In the genomic region with DNA sequence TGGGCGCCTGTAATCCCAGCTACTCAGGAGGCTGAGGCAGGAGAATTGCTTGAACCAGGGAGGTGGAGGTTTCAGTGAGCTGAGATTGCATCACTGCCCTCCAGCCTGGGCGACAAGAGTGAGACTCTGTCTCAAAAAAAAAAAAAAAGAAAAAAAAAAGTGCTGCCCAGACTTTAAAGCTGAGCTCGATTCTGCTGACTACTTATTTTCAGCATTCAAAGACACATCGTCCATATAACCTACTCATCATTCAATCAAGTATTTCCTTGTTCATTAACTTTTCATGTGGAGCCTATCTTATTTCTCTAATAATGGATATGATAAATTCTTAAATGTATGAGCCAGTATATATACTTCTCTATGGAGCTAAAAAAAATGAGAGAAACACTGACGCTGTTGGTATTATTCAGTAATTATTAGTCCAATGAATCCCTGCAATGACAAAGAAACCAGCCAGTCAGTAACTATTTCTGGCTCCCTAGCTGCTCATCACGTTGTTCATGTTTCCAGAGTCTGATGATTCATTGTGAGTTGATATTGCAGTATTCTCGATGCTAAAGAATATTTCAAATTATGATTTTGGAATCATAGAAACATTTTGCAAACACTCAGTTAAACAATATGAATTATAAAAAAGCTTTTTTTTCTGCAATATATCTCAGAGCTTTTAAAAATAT, we compare ENCODE assay signal across 15 cellular contexts.
DNase-seq lines count a peak whose midpoint lies in the region; ATAC-seq lines count a peak whose summit lies in the region.
"Had no signal": no experiment of that assay in that cellular context is flagged by ENCODE, and none has a peak within 500 bp of the region (broad histone marks: within the 10 kb centered on the region; RNA-seq: fewer than 3 reads in every experiment).

No MANE protein-coding gene starts in this region.

- intact Hi-C loops in Right ventricle myocardium inferior (cut with DNase I), result no loop called here

- no peaks in the 10 kb centered on the region for H3K9me3 Mint-ChIP-seq in stimulated activated memory B cell treated with anti-CD40 and anti-IgM and Interleukin-4, amounts not matched to agents 10 μg/mL and 1 μg/mL and 100 μg/mL, for 72 hours
- H3K9me3 Mint-ChIP-seq: activated naive CD8-positive, alpha-beta T cell treated with anti-CD3 and anti-CD28 coated beads, Interleukin-2, amount 50 U/mL, for 24 hours; activated T-cell treated with anti-CD3 and anti-CD28 coated beads, Interleukin-2, amount 50 U/mL, for 72 hours; nephron had no signal

- no peak overlapping the region for H3K4me3 Mint-ChIP-seq in stimulated activated memory B cell treated with anti-CD40 and anti-IgM and Interleukin-4, amounts not matched to agents 10 μg/mL and 1 μg/mL and 100 μg/mL, for 72 hours
- H3K4me3 Mint-ChIP-seq: activated naive CD8-positive, alpha-beta T cell treated with anti-CD3 and anti-CD28 coated beads, Interleukin-2, amount 50 U/mL, for 24 hours; activated T-cell treated with anti-CD3 and anti-CD28 coated beads, Interleukin-2, amount 50 U/mL, for 72 hours; nephron had no signal

- DNase-seq in EL, result peak; percentile 64
- peak; percentile 79 for DNase-seq in SK-MEL-5 (ENCODE audit: low read depth, low spot score)
- peak; percentile 66 for DNase-seq in myocyte (ENCODE audit: low read depth)
- no peak for DNase-seq in effector CD8-positive, alpha-beta T cell (lab: John Stamatoyannopoulos, UW)
- DNase-seq in SHP77 (lab: John Stamatoyannopoulos, UW), result no peak
- no peak for DNase-seq in Right ventricle myocardium inferior (ENCODE audit: missing footprints)
- DNase-seq: activated CD4-positive, alpha-beta T cell treated with anti-CD3 and anti-CD28 coated beads, Interleukin-2, amount 50 U/mL, for 48 hours; activated naive CD8-positive, alpha-beta T cell treated with anti-CD3 and anti-CD28 coated beads, Interleukin-2, amount 50 U/mL, for 24 hours; activated T-cell treated with anti-CD3 and anti-CD28 coated beads, Interleukin-2, amount 50 U/mL, for 72 hours; NCI-H187 treated with DMSO at 0.1 percent for 48 hours; NCI-H510A; stimulated activated CD4-positive, alpha-beta T cell treated with anti-CD3 and anti-CD28 coated beads, Interleukin-2, amount 100 ng/mL, for 24 hours had no signal

- no peaks in the 10 kb centered on the region for H3K4me1 Mint-ChIP-seq in stimulated activated memory B cell treated with anti-CD40 and anti-IgM and Interleukin-4, amounts not matched to agents 10 μg/mL and 1 μg/mL and 100 μg/mL, for 72 hours
- H3K4me1 Mint-ChIP-seq: nephron had no signal

- peaks cover 11% of the 10 kb centered on the region for H3K27me3 Mint-ChIP-seq in stimulated activated memory B cell treated with anti-CD40 and anti-IgM and Interleukin-4, amounts not matched to agents 10 μg/mL and 1 μg/mL and 100 μg/mL, for 72 hours
- H3K27me3 Mint-ChIP-seq: activated naive CD8-positive, alpha-beta T cell treated with anti-CD3 and anti-CD28 coated beads, Interleukin-2, amount 50 U/mL, for 24 hours had no signal

- in situ Hi-C loops in SK-MEL-5 (cut with HindIII; ENCODE audit: low pct_unique_long_range_greater_than_20kb, low sequenced_read_pairs), result no loop called here

- no peaks in the 10 kb centered on the region for H3K36me3 Mint-ChIP-seq in stimulated activated memory B cell treated with anti-CD40 and anti-IgM and Interleukin-4, amounts not matched to agents 10 μg/mL and 1 μg/mL and 100 μg/mL, for 72 hours

- H3K27ac Mint-ChIP-seq in stimulated activated memory B cell treated with anti-CD40 and anti-IgM and Interleukin-4, amounts not matched to agents 10 μg/mL and 1 μg/mL and 100 μg/mL, for 72 hours, result no peak overlapping the region
- H3K27ac Mint-ChIP-seq: activated naive CD8-positive, alpha-beta T cell treated with anti-CD3 and anti-CD28 coated beads, Interleukin-2, amount 50 U/mL, for 24 hours; activated T-cell treated with anti-CD3 and anti-CD28 coated beads, Interleukin-2, amount 50 U/mL, for 72 hours; nephron had no signal

- ATAC-seq in esophagus mucosa, result peak; percentile 76
- no peak for ATAC-seq in stimulated activated memory B cell treated with anti-CD40 and anti-IgM and Interleukin-4, amounts not matched to agents 10 μg/mL and 1 μg/mL and 100 μg/mL, for 72 hours
- ATAC-seq in Right ventricle myocardium inferior, result no peak
- ATAC-seq: activated naive CD8-positive, alpha-beta T cell treated with anti-CD3 and anti-CD28 coated beads, Interleukin-2, amount 50 U/mL, for 24 hours; activated T-cell treated with anti-CD3 and anti-CD28 coated beads, Interleukin-2, amount 50 U/mL, for 72 hours had no signal

Comparison
In these comparisons a context has a peak if more than half of its experiments do, and no peak if none do; other contexts are left out.
1. DNase-seq: peak in EL (single experiment), SK-MEL-5 (single experiment) and myocyte (single experiment); none in effector CD8-positive, alpha-beta T cell (single experiment), SHP77 (0 of 2) and Right ventricle myocardium inferior (single experiment).